1 cellular context compared by ENCODE assay signal in genomic region chr4:129344058-129344457, GRCh38.
TF ChIP-seq lines count a peak whose summit lies in the region.

No MANE protein-coding gene starts in this region.

TF ChIP-seq in GM23338, 12 proteins besides CTCF, POLR2A, EP300 and RAD21 (continued from another document):
- TF ChIP-seq ZNF462 (CRISPR knock-in tag; IDR thresholded peaks at IDR 0.05) (no peak), STAT1 (IDR thresholded peaks at IDR 0.05; ENCODE audit: unreplicated experiment) (no peak), EZH2phosphoT487 (IDR thresholded peaks at IDR 0.05; ENCODE audit: unreplicated experiment) (no peak), JUNB (IDR thresholded peaks at IDR 0.05; ENCODE audit: unreplicated experiment) (no peak)
